9 cellular contexts compared by ENCODE assay signal in genomic region chr20:34579191-34579661, GRCh38. TPM values are rescaled to one million over a fixed set of nuclear protein-coding genes. Genes with fewer than 3 reads are reported as not detected.
A peak's percentile ranks its signal among the peaks of the same experiment; 100 is the strongest.
DNase-seq lines count a peak whose midpoint lies in the region; ATAC-seq and TF ChIP-seq lines count a peak whose summit lies in the region.
"Had no signal": no experiment of that assay in that cellular context is flagged by ENCODE, and none has a peak within 500 bp of the region (broad histone marks: within the 10 kb centered on the region; RNA-seq: fewer than 3 reads in every experiment).

No MANE protein-coding gene starts in this region.

- H3K9me2 ChIP-seq in Karpas-422 (replicated peaks; ENCODE audit: insufficient read depth, low read length) = no peaks in the 10 kb centered on the region

- H3K27ac ChIP-seq in dorsolateral prefrontal cortex (peak overlapping the region in 57 of 59 donors; percentile 39 to 97 (median 90)), Karpas-422 (ENCODE audit: low read length) (no peak overlapping the region)
- H3K27ac ChIP-seq: parathyroid adenoma had no signal

- intact Hi-C loops in dorsolateral prefrontal cortex (cut with DNase I) = loop anchor here (1.0 to 5.0 kb wide), 3 partner anchors 130 to 190 kb away; no protein-coding TSS in a partner anchor

- DNase-seq in GM03348 (ENCODE audit: low spot score) (peak; percentile 84), NCI-H69 (lab: John Stamatoyannopoulos, UW) (peak; percentile 60), dorsolateral prefrontal cortex (peak; percentile 78 to 92 (median 88)), midbrain (lab: John Stamatoyannopoulos, UW) (peak; percentile 88), Karpas-422 (no peak), NCI-H510A treated with DMSO at 0.1 percent for 48 hours (lab: John Stamatoyannopoulos, UW) (no peak), AML-193 (lab: John Stamatoyannopoulos, UW) (no peak)

- H3K9ac ChIP-seq in Karpas-422 (ENCODE audit: low read length) = no peak overlapping the region
- H3K9ac ChIP-seq: parathyroid adenoma had no signal

- no peaks in the 10 kb centered on the region for H3K27me3 ChIP-seq in dorsolateral prefrontal cortex
- H3K27me3 ChIP-seq in Karpas-422 (ENCODE audit: low read length) = no peaks in the 10 kb centered on the region

- no peak overlapping the region for H3K4me2 ChIP-seq in Karpas-422 (ENCODE audit: low read depth, low read length, poor library complexity, severe bottlenecking)

- H2AFZ ChIP-seq in Karpas-422 (ENCODE audit: low read length) = no peak overlapping the region
- H2AFZ ChIP-seq: parathyroid adenoma had no signal

- no peaks in the 10 kb centered on the region for H3K79me2 ChIP-seq in Karpas-422 (ENCODE audit: low read length)
- H3K79me2 ChIP-seq: parathyroid adenoma had no signal

- ATAC-seq in GM21737 (IDR thresholded peaks at IDR 0.05; ENCODE audit: unreplicated experiment) = no peak

- peaks cover 9% of the 10 kb centered on the region for H3K4me1 ChIP-seq in Karpas-422 (ENCODE audit: low read length)
- H3K4me1 ChIP-seq: parathyroid adenoma had no signal

- H3K4me3 ChIP-seq in dorsolateral prefrontal cortex (peak overlapping the region in 13 of 59 donors; percentile 1 to 36 (median 10)), Karpas-422 (ENCODE audit: low read length) (no peak overlapping the region)

- peak; percentile 17 to 88 (median 73) for TF ChIP-seq CTCF in dorsolateral prefrontal cortex (IDR thresholded peaks at IDR 0.05 in 54 of 56, conservative IDR thresholded peaks at IDR 0.05 in 2 of 56; ENCODE audit: low read depth in 1 of 56, partially characterized antibody in 56 of 56)

- H3K9me3 ChIP-seq in Karpas-422 (ENCODE audit: low read length) = no peaks in the 10 kb centered on the region

- no peaks in the 10 kb centered on the region for H3K36me3 ChIP-seq in Karpas-422 (ENCODE audit: insufficient read depth, low read length)

- H4K20me1 ChIP-seq in Karpas-422 (ENCODE audit: insufficient read depth, low read depth, low read length) = no peaks in the 10 kb centered on the region

RNA-seq across cellular contexts. Expression of gene MAP1LC3A, which starts 20.7 kb away (rescaled TPM):
- total RNA-seq in dorsolateral prefrontal cortex = 100 to 1,000 TPM in 118 of 120 experiments, 10 to 100 TPM in 2; 86.9 to 270 (median 160) TPM
- total RNA-seq in Karpas-422 (2014; rRNA removed; shearing (Covaris generic); ENCODE audit: low replicate concordance) = 12.4 and 13.8 TPM in 2 replicates

Comparison
In these comparisons a context has a peak if more than half of its experiments do, and no peak if none do; other contexts are left out.
1. DNase-seq: peak in GM03348 (single experiment), NCI-H69 (single experiment), dorsolateral prefrontal cortex (10 of 10) and midbrain (single experiment); none in Karpas-422 (single experiment), NCI-H510A treated with DMSO at 0.1 percent for 48 hours (single experiment) and AML-193 (0 of 2).